Comparison of ENCODE assay signal across 8 cellular contexts in genomic region chr18:42298744-42299685, GRCh38.
DNase-seq lines count a peak whose midpoint lies in the region; ATAC-seq and TF ChIP-seq lines count a peak whose summit lies in the region.

No MANE protein-coding gene starts in this region.

- ATAC-seq in SK-N-SH treated with all-trans-retinoic acid at 6 μM for 48 hours: peak; percentile 97
- peak; percentile 20 to 94 (median 82) for ATAC-seq in heart left ventricle

- H3K9me3 Mint-ChIP-seq in HFFc6: no peaks in the 10 kb centered on the region

- peak overlapping the region; percentile 51; the same call in 1 of the 2 replicates for H3K4me3 Mint-ChIP-seq in HFFc6

- H3K4me3 ChIP-seq in adipocyte (ENCODE audit: low read length) (peak overlapping the region; percentile 66), heart left ventricle (peak overlapping the region in 11 of 12 donors; percentile 1 to 43 (median 19))

- H3K27me3 ChIP-seq in adipocyte (replicated peaks; ENCODE audit: control insufficient read depth, insufficient read depth, low read length) (no peaks in the 10 kb centered on the region), heart left ventricle (no peaks in the 10 kb centered on the region)

- peak overlapping the region; percentile 50 for H3K9ac ChIP-seq in adipocyte (ENCODE audit: low read length)

- no peak for TF ChIP-seq POLR2A in heart left ventricle (IDR thresholded peaks at IDR 0.05)

- no peaks in the 10 kb centered on the region for H3K9me3 ChIP-seq in adipocyte (ENCODE audit: control insufficient read depth, low read length)
- H3K9me3 ChIP-seq in heart left ventricle: no peaks in the 10 kb centered on the region

- 33 to 39% (median 35%) methylated on average over 15 of the region's 15 CpGs for WGBS in heart left ventricle, 4 donors

- H3K27ac ChIP-seq in heart left ventricle: peak overlapping the region in 6 of 12 donors; percentile 9 to 40 (median 27)

- H3K4me1 ChIP-seq in adipocyte (ENCODE audit: control insufficient read depth, insufficient read depth, low read length) (peaks cover 7% of the 10 kb centered on the region), heart left ventricle (peaks cover 0 to 3% (median 0%) of the 10 kb centered on the region in 12 donors)

- TF ChIP-seq CTCF in GM12874 (IDR thresholded peaks at IDR 0.05; ENCODE audit: insufficient read depth, low read depth, low read length) (peak; percentile 74), HFFc6 (IDR thresholded peaks at IDR 0.05) (peak; percentile 94), heart left ventricle (IDR thresholded peaks at IDR 0.05) (peak; percentile 83 to 96 (median 90))

- DNase-seq in HFFc6 (peak; percentile 69), NAMALWA (ENCODE audit: low spot score) (peak; percentile 80), adipocyte (ENCODE audit: low read depth) (peak; percentile 89), heart left ventricle (peak in 4 of 5 donors; percentile 54 to 58 (median 57)), putamen (ENCODE audit: low spot score) (peak; percentile 89), GF-D8 (lab: John Stamatoyannopoulos, UW) (no peak)

- intact Hi-C loops in heart left ventricle (cut with DNase I): loop anchor here in 9 of 10 donors (2.0 to 10.0 kb wide), 8 partner anchors 184 to 1266 kb away; partner anchors contain the start of gene SYT4 (in 1 of the 9)

- peaks cover 6% of the 10 kb centered on the region; the same call in 1 of the 2 replicates for H3K4me1 Mint-ChIP-seq in HFFc6 (ENCODE audit: low read depth)

- H3K27me3 Mint-ChIP-seq in HFFc6 (ENCODE audit: insufficient read depth): peaks cover 3% of the 10 kb centered on the region; the same call in 1 of the 2 replicates

- no peaks in the 10 kb centered on the region for H3K36me3 Mint-ChIP-seq in HFFc6 (ENCODE audit: low read depth)

- H3K36me3 ChIP-seq in adipocyte (ENCODE audit: control insufficient read depth, insufficient read depth, low read length, severe bottlenecking) (no peaks in the 10 kb centered on the region), heart left ventricle (no peaks in the 10 kb centered on the region)

- no peak overlapping the region for H3K27ac Mint-ChIP-seq in HFFc6

TF ChIP-seq in SK-N-SH treated with all-trans-retinoic acid at 6 μM for 48 hours, 23 proteins besides CTCF, POLR2A, EP300 and RAD21:
- no peak for TF ChIP-seq CSRNP3 (CRISPR knock-in tag; IDR thresholded peaks at IDR 0.05)
- no peak for TF ChIP-seq PPARA (CRISPR knock-in tag; IDR thresholded peaks at IDR 0.05; ENCODE audit: borderline replicate concordance)
- TF ChIP-seq PATZ1 (CRISPR knock-in tag; IDR thresholded peaks at IDR 0.05; ENCODE audit: borderline replicate concordance): no peak
- TF ChIP-seq ZNF8 (CRISPR knock-in tag; IDR thresholded peaks at IDR 0.05): no peak
- no peak for TF ChIP-seq TOX (CRISPR knock-in tag; IDR thresholded peaks at IDR 0.05; ENCODE audit: borderline replicate concordance)
TF ChIP-seq in SK-N-SH treated with all-trans-retinoic acid at 6 μM for 48 hours: peak in this region for 0.
